26 cellular contexts compared by ENCODE assay signal in genomic region chr11:99425596-99425995, GRCh38.
"Had no signal": no experiment of that assay in that cellular context is flagged by ENCODE, and none has a peak within 500 bp of the region (broad histone marks: within the 10 kb centered on the region; RNA-seq: fewer than 3 reads in every experiment).

No MANE protein-coding gene starts in this region.

- H3K4me3 Mint-ChIP-seq: naive thymus-derived CD4-positive, alpha-beta T cell; natural killer cell; nephron; neural progenitor cell; stimulated activated effector memory CD8-positive, alpha-beta T cell treated with anti-CD3 and anti-CD28 coated beads, Interleukin-12 subunit alpha, Interleukin-12 subunit beta, amount 100 ng/mL, for 72 hours; stimulated activated naive B cell treated with anti-CD40 and anti-IgM and Interleukin-4, amounts not matched to agents 10 μg/mL and 1 μg/mL and 100 μg/mL, for 72 hours; type B pancreatic cell had no signal

- H3K4me1 ChIP-seq: pancreas, prostate gland, right lobe of liver, sigmoid colon, stomach, thyroid gland, tibial nerve, upper lobe of right lung, uterus had no signal

- H3K9ac ChIP-seq: neural progenitor cell had no signal

- H2AFZ ChIP-seq: neural progenitor cell had no signal

- ATAC-seq: naive thymus-derived CD4-positive, alpha-beta T cell; natural killer cell; pancreas; right cardiac atrium; stimulated activated naive B cell treated with anti-CD40 and anti-IgM and Interleukin-4, amounts not matched to agents 10 μg/mL and 1 μg/mL and 100 μg/mL, for 72 hours had no signal

- H3K36me3 ChIP-seq: neural progenitor cell, neutrophil, pancreas, prostate gland, right lobe of liver, sigmoid colon, stomach, thoracic aorta, thyroid gland, tibial nerve, upper lobe of right lung, uterus had no signal

- H3K27me3 Mint-ChIP-seq: naive thymus-derived CD4-positive, alpha-beta T cell; stimulated activated naive B cell treated with anti-CD40 and anti-IgM and Interleukin-4, amounts not matched to agents 10 μg/mL and 1 μg/mL and 100 μg/mL, for 72 hours had no signal

- DNase-seq: naive thymus-derived CD4-positive, alpha-beta T cell; natural killer cell; nucleus accumbens; right lobe of liver; sigmoid colon; small intestine; stimulated activated CD4-positive, alpha-beta T cell treated with anti-CD3 and anti-CD28 coated beads, Interleukin-15, amount 100 ng/mL, for 24 hours; stimulated activated CD4-positive, alpha-beta T cell treated with anti-CD3 and anti-CD28 coated beads, Interleukin-2, amount 100 ng/mL, for 24 hours; stimulated activated CD4-positive, alpha-beta T cell treated with anti-CD3 and anti-CD28 coated beads, Interleukin-2, amount 100 ng/mL, for 48 hours; stimulated activated CD4-positive, alpha-beta T cell treated with anti-CD3 and anti-CD28 coated beads, Interleukin-4, amount 100 ng/mL, for 24 hours; stimulated activated naive B cell treated with anti-CD40 and anti-IgM and Interleukin-4, amounts not matched to agents 10 μg/mL and 1 μg/mL and 100 μg/mL, for 72 hours; stimulated activated naive CD4-positive, alpha-beta T cell treated with Interleukin-2 at 50 U/mL for 16 hours; stomach; thyroid gland; upper lobe of right lung; uterus had no signal

- H3K9me3 Mint-ChIP-seq: nephron, neural progenitor cell, type B pancreatic cell had no signal

- H3K27me3 ChIP-seq: neural progenitor cell, neutrophil, pancreas, right lobe of liver, sigmoid colon, stomach, thyroid gland, tibial nerve, upper lobe of right lung, uterus had no signal

- H3K4me2 ChIP-seq: neural progenitor cell had no signal

- H3K9me3 ChIP-seq: neutrophil, pancreas, prostate gland, right lobe of liver, sigmoid colon, thoracic aorta, thyroid gland, tibial nerve, upper lobe of right lung, uterus had no signal

- H3K4me1 Mint-ChIP-seq: naive thymus-derived CD4-positive, alpha-beta T cell; natural killer cell; nephron; stimulated activated effector memory CD8-positive, alpha-beta T cell treated with anti-CD3 and anti-CD28 coated beads, Interleukin-12 subunit alpha, Interleukin-12 subunit beta, amount 100 ng/mL, for 72 hours; stimulated activated naive B cell treated with anti-CD40 and anti-IgM and Interleukin-4, amounts not matched to agents 10 μg/mL and 1 μg/mL and 100 μg/mL, for 72 hours had no signal

- H3K27ac ChIP-seq: neural progenitor cell, neutrophil, pancreas, prostate gland, right lobe of liver, sigmoid colon, stomach, thoracic aorta, thyroid gland, tibial nerve, upper lobe of right lung, uterus had no signal

- H3K4me3 ChIP-seq: neural progenitor cell, pancreas, prostate gland, right lobe of liver, sigmoid colon, stomach, thoracic aorta, thyroid gland, tibial nerve, upper lobe of right lung, uterus had no signal

- H3K27ac Mint-ChIP-seq: naive thymus-derived CD4-positive, alpha-beta T cell; natural killer cell; nephron; neural progenitor cell; stimulated activated effector memory CD8-positive, alpha-beta T cell treated with anti-CD3 and anti-CD28 coated beads, Interleukin-12 subunit alpha, Interleukin-12 subunit beta, amount 100 ng/mL, for 72 hours; stimulated activated naive B cell treated with anti-CD40 and anti-IgM and Interleukin-4, amounts not matched to agents 10 μg/mL and 1 μg/mL and 100 μg/mL, for 72 hours; type B pancreatic cell had no signal
